In the genomic region with DNA sequence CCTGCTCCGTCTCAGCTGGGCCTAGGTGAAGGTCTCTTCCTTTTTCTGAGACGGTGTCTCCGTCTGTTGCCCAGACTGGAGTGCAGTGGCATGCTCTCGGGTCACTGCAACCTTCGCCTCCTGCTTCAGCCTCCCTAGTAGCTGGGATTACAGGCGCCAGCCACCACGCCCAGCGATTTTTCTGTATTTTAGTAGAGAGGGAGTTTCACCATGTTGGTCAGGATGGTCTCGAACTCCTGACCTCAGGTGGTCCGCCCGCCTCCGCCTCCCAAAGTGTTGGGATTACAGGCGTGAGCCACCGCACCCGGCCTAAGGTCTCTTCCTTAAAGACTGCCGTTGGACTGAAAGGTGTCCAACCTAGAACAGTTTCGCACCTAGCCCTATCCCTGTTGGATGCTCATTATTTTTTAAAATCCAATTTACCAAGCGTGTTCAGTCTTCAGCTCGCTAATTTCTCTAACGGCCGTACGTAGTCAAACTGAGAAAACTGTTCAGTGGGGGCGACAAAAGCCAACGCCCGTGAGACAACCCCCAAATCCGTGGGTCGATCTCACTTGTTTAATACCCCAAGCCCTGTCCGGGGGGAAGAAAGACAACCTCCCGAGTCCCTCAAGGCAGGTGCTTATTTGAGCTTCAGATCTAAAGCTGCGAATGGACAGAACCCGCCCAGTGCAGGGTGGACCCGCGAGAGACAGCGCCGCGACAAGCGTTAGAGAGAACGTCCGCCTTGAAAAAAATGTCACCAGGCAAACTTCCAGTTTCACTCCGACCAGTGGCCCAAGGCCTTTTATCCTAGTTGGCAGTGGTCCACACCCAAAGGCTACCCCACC, we compare ENCODE assay signal across 8 cellular contexts. TPM values are rescaled to one million over a fixed set of nuclear protein-coding genes. Genes with fewer than 3 reads are reported as not detected.
A peak's percentile ranks its signal among the peaks of the same experiment; 100 is the strongest.
DNase-seq lines count a peak whose midpoint lies in the region; ATAC-seq and TF ChIP-seq lines count a peak whose summit lies in the region.

No MANE protein-coding gene starts in this region.

- H3K36me3 ChIP-seq in ACC112 (ENCODE audit: insufficient read depth, low read length) (no peaks in the 10 kb centered on the region), GM23248 (ENCODE audit: low read depth) (no peaks in the 10 kb centered on the region), right atrium auricular region (no peaks in the 10 kb centered on the region)

- H3K27me3 Mint-ChIP-seq in stimulated activated memory B cell treated with anti-CD40 and anti-IgM and Interleukin-4, amounts not matched to agents 10 μg/mL and 1 μg/mL and 100 μg/mL, for 72 hours, result no peaks in the 10 kb centered on the region

- H3K79me2 ChIP-seq in ACC112 (ENCODE audit: control insufficient read depth, insufficient read depth, low read length, unreplicated experiment), result peaks cover 39% of the 10 kb centered on the region
- H3K79me2 ChIP-seq in GM23248 (ENCODE audit: insufficient read depth), result peaks cover 37% of the 10 kb centered on the region

- H3K9ac ChIP-seq in GM23248, result peak overlapping the region; percentile 80

- 48 to 50% methylated on average over 40 of the region's 40 CpGs for WGBS in GM23248 (ENCODE audit: low coverage in 1 of 2, low lambda C conversion rate in 2 of 2, missing lambda C conversion rate in 2 of 2), 2 experiments

- no peaks in the 10 kb centered on the region for H3K36me3 Mint-ChIP-seq in stimulated activated memory B cell treated with anti-CD40 and anti-IgM and Interleukin-4, amounts not matched to agents 10 μg/mL and 1 μg/mL and 100 μg/mL, for 72 hours

- peak overlapping the region; percentile 99 for H3K27ac Mint-ChIP-seq in stimulated activated memory B cell treated with anti-CD40 and anti-IgM and Interleukin-4, amounts not matched to agents 10 μg/mL and 1 μg/mL and 100 μg/mL, for 72 hours

- H3K9me3 ChIP-seq in GM23248 (ENCODE audit: low read depth) (no peaks in the 10 kb centered on the region), right atrium auricular region (no peaks in the 10 kb centered on the region)

- peak; percentile 37 for ATAC-seq in stimulated activated memory B cell treated with anti-CD40 and anti-IgM and Interleukin-4, amounts not matched to agents 10 μg/mL and 1 μg/mL and 100 μg/mL, for 72 hours
- ATAC-seq in GM18868 (IDR thresholded peaks at IDR 0.05; ENCODE audit: unreplicated experiment), result no peak

- H3K4me2 ChIP-seq in GM23248 (ENCODE audit: unreplicated experiment), result peak overlapping the region; percentile 69

- H2AFZ ChIP-seq in ACC112 (ENCODE audit: low read length, unreplicated experiment) (peak overlapping the region; percentile 92), GM23248 (peak overlapping the region; percentile 79)

- H3K27ac ChIP-seq in ACC112 (ENCODE audit: low read depth, low read length) (peak overlapping the region; percentile 89), GM23248 (peak overlapping the region; percentile 83), right atrium auricular region (peak overlapping the region; percentile 99)

- H4K20me1 ChIP-seq in GM23248 (ENCODE audit: insufficient read depth), result no peaks in the 10 kb centered on the region

- peak overlapping the region; percentile 90 for H3K4me3 Mint-ChIP-seq in stimulated activated memory B cell treated with anti-CD40 and anti-IgM and Interleukin-4, amounts not matched to agents 10 μg/mL and 1 μg/mL and 100 μg/mL, for 72 hours

- H3K4me1 Mint-ChIP-seq in stimulated activated memory B cell treated with anti-CD40 and anti-IgM and Interleukin-4, amounts not matched to agents 10 μg/mL and 1 μg/mL and 100 μg/mL, for 72 hours, result peaks cover 44% of the 10 kb centered on the region

- in situ Hi-C loops in GM23248 (cut with MboI), result no loop called here

- peaks cover 36% of the 10 kb centered on the region for H3F3A ChIP-seq in GM23248 (ENCODE audit: insufficient read depth)

- DNase-seq in GM23248, result no peak
- DNase-seq in right atrium auricular region (ENCODE audit: low spot score), result no peak
- DNase-seq in NCI-H187 (lab: John Stamatoyannopoulos, UW), result no peak
- no peak for DNase-seq in stimulated activated naive CD4-positive, alpha-beta T cell (lab: John Stamatoyannopoulos, UW)

- H3K4me1 ChIP-seq in ACC112 (ENCODE audit: control insufficient read depth, insufficient read depth, low read length, unreplicated experiment) (peaks cover 30% of the 10 kb centered on the region), GM23248 (ENCODE audit: insufficient read depth) (peaks cover 31% of the 10 kb centered on the region), right atrium auricular region (peaks cover 0 to 24% of the 10 kb centered on the region in 2 donors)

- H3K27me3 ChIP-seq in ACC112 (ENCODE audit: insufficient read depth, low read length), result no peaks in the 10 kb centered on the region
- H3K27me3 ChIP-seq in GM23248 (replicated peaks; ENCODE audit: insufficient read depth), result no peaks in the 10 kb centered on the region
- H3K27me3 ChIP-seq in right atrium auricular region, result no peaks in the 10 kb centered on the region

- H3K4me3 ChIP-seq in ACC112 (ENCODE audit: low read depth, low read length) (peak overlapping the region; percentile 82), GM23248 (peak overlapping the region; percentile 70), WI38 (ENCODE audit: low read depth, low read length) (peak overlapping the region; percentile 73), right atrium auricular region (peak overlapping the region; percentile 83 to 88)

- H3K9me3 Mint-ChIP-seq in stimulated activated memory B cell treated with anti-CD40 and anti-IgM and Interleukin-4, amounts not matched to agents 10 μg/mL and 1 μg/mL and 100 μg/mL, for 72 hours, result no peaks in the 10 kb centered on the region

- no peaks in the 10 kb centered on the region for H3K9me2 ChIP-seq in GM23248 (ENCODE audit: insufficient read depth)

- TF ChIP-seq CTCF in WI38 (IDR thresholded peaks at IDR 0.05; ENCODE audit: low read depth, low read length), result no peak
- no peak for TF ChIP-seq CTCF in right atrium auricular region (IDR thresholded peaks at IDR 0.05)

RNA-seq across cellular contexts. Expression of a gene that starts 1.0 kb away (rescaled TPM):
- 29.5 and 40.0 TPM in 2 replicates for total RNA-seq in GM23248 (2014; rRNA removed; shearing (Covaris generic))
- 15.0 and 17.1 TPM in 2 replicates for polyA plus RNA-seq in GM23248 (2016; fragmentation: Nextera tagmentation; extraction: Ambion mirVana)
- total RNA-seq in right atrium auricular region, result 10 to 100 TPM; 25.8 to 27.2 TPM

RNA-seq across cellular contexts. Expression of a gene that starts 25.9 kb away (rescaled TPM):
- 6.7 and 8.6 TPM in 2 replicates for total RNA-seq in GM23248 (2014; rRNA removed; shearing (Covaris generic))
- polyA plus RNA-seq in GM23248 (2016; fragmentation: Nextera tagmentation; extraction: Ambion mirVana), result 32.1 and 33.3 TPM in 2 replicates
- total RNA-seq in right atrium auricular region, result 10 to 100 TPM in 1 of 2 donors, 1 to 10 TPM in 1; 7.1 to 14.3 TPM

RNA-seq across cellular contexts. Expression of a gene that starts 27.4 kb away (rescaled TPM):
- 18.7 and 32.9 TPM in 2 replicates for total RNA-seq in GM23248 (2014; rRNA removed; shearing (Covaris generic))
- 49.3 and 50.5 TPM in 2 replicates for polyA plus RNA-seq in GM23248 (2016; fragmentation: Nextera tagmentation; extraction: Ambion mirVana)
- total RNA-seq in right atrium auricular region, result 10 to 100 TPM; 50.9 to 74.0 TPM
